In the genomic region with DNA sequence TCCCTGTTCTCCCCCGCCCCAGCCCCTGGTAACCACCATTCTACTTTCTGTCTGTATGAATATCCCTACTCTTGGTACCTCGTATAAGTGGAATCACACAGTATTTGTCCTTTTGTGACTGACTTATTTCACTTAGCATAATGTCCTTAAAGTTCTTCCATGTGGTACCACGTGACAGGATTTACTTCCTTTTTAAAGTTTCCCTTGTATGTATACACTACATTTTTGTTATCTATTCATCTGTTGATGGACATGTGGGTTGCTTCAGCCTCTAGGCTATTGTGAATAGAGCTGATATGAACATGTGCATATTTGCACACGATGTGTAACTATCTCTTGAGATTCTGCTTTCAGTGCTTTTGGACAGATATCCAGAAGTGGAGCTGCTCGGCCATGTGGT, we compare ENCODE assay signal across 26 cellular contexts.
"Had no signal": no experiment of that assay in that cellular context is flagged by ENCODE, and none has a peak within 500 bp of the region (broad histone marks: within the 10 kb centered on the region; RNA-seq: fewer than 3 reads in every experiment).

No MANE protein-coding gene starts in this region.

- H3K4me3 ChIP-seq: colonic mucosa, gastroesophageal sphincter, heart left ventricle, lower lobe of right lung, ovary, psoas muscle, skin epidermis, spleen, thoracic aorta, tibial nerve, upper lobe of left lung had no signal

- DNase-seq: colonic mucosa; effector CD8-positive, alpha-beta T cell; endodermal cell; foreskin fibroblast; heart left ventricle; hippocampal formation; immature natural killer cell; islet precursor cell; kidney glomerular epithelial cell; left ventricle myocardium superior; lower lobe of right lung; naive thymus-derived CD8-positive, alpha-beta T cell; nephron progenitor cell; occipital lobe; ovary; posterior cingulate gyrus; psoas muscle; right cardiac atrium; spleen; stimulated activated naive B cell treated with anti-CD40 and anti-IgM and Interleukin-4, amounts not matched to agents 10 μg/mL and 1 μg/mL and 100 μg/mL, for 72 hours had no signal

- ATAC-seq: esophagus mucosa; gastroesophageal sphincter; heart left ventricle; left ventricle myocardium superior; lower lobe of right lung; naive thymus-derived CD8-positive, alpha-beta T cell; psoas muscle; right cardiac atrium; stimulated activated naive B cell treated with anti-CD40 and anti-IgM and Interleukin-4, amounts not matched to agents 10 μg/mL and 1 μg/mL and 100 μg/mL, for 72 hours had no signal
